17 cellular contexts compared by ENCODE assay signal in genomic region chr21:36948686-36949085, GRCh38. TPM values are rescaled to one million over a fixed set of nuclear protein-coding genes. Genes with fewer than 3 reads are reported as not detected.
A peak's percentile ranks its signal among the peaks of the same experiment; 100 is the strongest.
DNase-seq lines count a peak whose midpoint lies in the region; ATAC-seq and TF ChIP-seq lines count a peak whose summit lies in the region.
"Had no signal": no experiment of that assay in that cellular context is flagged by ENCODE, and none has a peak within 500 bp of the region (broad histone marks: within the 10 kb centered on the region; RNA-seq: fewer than 3 reads in every experiment).

No MANE protein-coding gene starts in this region.

- TF ChIP-seq CTCF in AG10803 (conservative IDR thresholded peaks at IDR 0.05; ENCODE audit: low read length) (no peak), IMR-90 (conservative IDR thresholded peaks at IDR 0.05; ENCODE audit: low read depth, low read length) (no peak), fibroblast of pulmonary artery (IDR thresholded peaks at IDR 0.05; ENCODE audit: low read length, missing control alignments) (no peak), OCI-LY7 (conservative IDR thresholded peaks at IDR 0.05; ENCODE audit: low read length) (no peak)

- DNase-seq in AG10803 (ENCODE audit: low read depth) (peak; percentile 67), IMR-90 (peak; percentile 39), brain pericyte (ENCODE audit: low read depth, low spot score) (peak; percentile 15), fibroblast of pulmonary artery (ENCODE audit: low read depth) (peak; percentile 58), T-helper 9 cell (no peak), GF-D8 (lab: John Stamatoyannopoulos, UW) (no peak), GM19240 (ENCODE audit: insufficient read length, low spot score) (no peak), OCI-LY7 (ENCODE audit: low spot score) (no peak)
- DNase-seq: DMS 273 treated with DMSO at 0.1 percent for 48 hours, HCEC 1CT, NCI-H1092, NCI-H1694, NCI-H2107, NCI-H226, NCI-H526 treated with DMSO at 0.1 percent for 48 hours, PC-3, SK-N-SH had no signal

- no peak overlapping the region for H3K27ac ChIP-seq in IMR-90 (ENCODE audit: insufficient read depth, low read length)
- H3K27ac ChIP-seq in OCI-LY7 (ENCODE audit: low read depth, low read length, poor library complexity, severe bottlenecking), result no peak overlapping the region

- no peak for TF ChIP-seq POLR2A in IMR-90 (IDR thresholded peaks at IDR 0.05; ENCODE audit: low read depth, low read length)

- dilution Hi-C loops in IMR-90 (cut with HindIII; ENCODE audit: low sequenced_read_pairs, unreplicated experiment), result no loop called here

- H3K23ac ChIP-seq in IMR-90 (ENCODE audit: low read depth, low read length), result no peak overlapping the region

- no peak overlapping the region for H3K56ac ChIP-seq in IMR-90 (ENCODE audit: extremely low read depth, insufficient read depth, low read length)

- H4K91ac ChIP-seq in IMR-90 (ENCODE audit: insufficient read depth, low read depth, low read length), result no peak overlapping the region

- H3K79me2 ChIP-seq in OCI-LY7 (ENCODE audit: insufficient read depth, low read depth, low read length), result no peaks in the 10 kb centered on the region

- H3K9me1 ChIP-seq in IMR-90 (ENCODE audit: insufficient read depth, low read length), result peaks cover 13% of the 10 kb centered on the region

- H3K4me1 ChIP-seq in IMR-90 (ENCODE audit: control insufficient read depth, insufficient read depth, low read length) (peaks cover 3% of the 10 kb centered on the region), OCI-LY7 (ENCODE audit: insufficient read depth, low read length, poor library complexity, severe bottlenecking) (no peaks in the 10 kb centered on the region)

- intact Hi-C loops in IMR-90 (cut with micrococcal nuclease), result no loop called here
- intact Hi-C loops in OCI-LY7 (cut with micrococcal nuclease; ENCODE audit: unreplicated experiment), result no loop called here

- no peaks in the 10 kb centered on the region for H3K9me2 ChIP-seq in OCI-LY7 (ENCODE audit: insufficient read depth, low read length)
- H3K9me2 ChIP-seq: SK-N-SH had no signal

- no peaks in the 10 kb centered on the region for H3K27me3 ChIP-seq in IMR-90 (ENCODE audit: control insufficient read depth, insufficient read depth, low read length)

- no peak overlapping the region for H3K18ac ChIP-seq in IMR-90 (ENCODE audit: low read depth, low read length)

- H3K4me2 ChIP-seq in IMR-90 (ENCODE audit: low read depth, low read length) (no peak overlapping the region), OCI-LY7 (ENCODE audit: low read length) (no peak overlapping the region)
- H3K4me2 ChIP-seq: SK-N-SH had no signal

- no peak overlapping the region for H2AK9ac ChIP-seq in IMR-90 (replicated peaks; ENCODE audit: low read depth, low read length, poor library complexity)

- H3K4me3 ChIP-seq in AG10803 (ENCODE audit: low read length) (no peak overlapping the region), IMR-90 (ENCODE audit: insufficient read depth, low read depth, low read length) (no peak overlapping the region), fibroblast of pulmonary artery (replicated peaks; ENCODE audit: low read depth, low read length) (no peak overlapping the region), OCI-LY7 (ENCODE audit: low read depth, low read length, poor library complexity, severe bottlenecking) (no peak overlapping the region)

- H4K5ac ChIP-seq in IMR-90 (ENCODE audit: low read depth, low read length), result no peak overlapping the region

- H4K8ac ChIP-seq in IMR-90 (ENCODE audit: low read depth in 2 of 2, low read length in 2 of 2), result no peak overlapping the region

- no peak for TF ChIP-seq RAD21 in IMR-90 (IDR thresholded peaks at IDR 0.05; ENCODE audit: low read length)

- no peak overlapping the region for H3K9ac ChIP-seq in IMR-90 (ENCODE audit: low read depth, low read length)
- H3K9ac ChIP-seq: SK-N-SH had no signal

- POLR2A ChIA-PET in IMR-90 (lab: Charles Lee; ENCODE audit: unreplicated experiment), result interaction anchor here (0.6 kb wide), 1 partner anchor 1466 kb away, joined by 3 read pairs; no protein-coding TSS in a partner anchor
- POLR2A ChIA-PET in OCI-LY7 (lab: Charles Lee), result no interaction called here

- H2AFZ ChIP-seq in IMR-90 (replicated peaks; ENCODE audit: low read length, poor library complexity) (no peak overlapping the region), OCI-LY7 (ENCODE audit: low read length) (no peak overlapping the region)

- H3K4ac ChIP-seq in IMR-90 (ENCODE audit: low read depth, low read length), result no peak overlapping the region

- peaks cover 0 to 7% of the 10 kb centered on the region in 2 experiments; a peak in 3 of 4 replicates for H3K79me1 ChIP-seq in IMR-90 (ENCODE audit: low read depth in 1 of 2, low read length in 2 of 2)

- in situ Hi-C loops in IMR-90 (cut with MboI; ENCODE audit: low sequenced_read_pairs), result no loop called here

- BruUV-seq in IMR-90 (replicated peaks; lab: Mats Ljungman, UMichigan) (no TSS peak), OCI-LY7 (replicated peaks; lab: Mats Ljungman, UMichigan) (no TSS peak)

- H4K20me1 ChIP-seq in IMR-90 (ENCODE audit: insufficient read depth, low read length) (no peaks in the 10 kb centered on the region), OCI-LY7 (ENCODE audit: insufficient read depth, low read length) (no peaks in the 10 kb centered on the region)

- H2BK120ac ChIP-seq in IMR-90 (ENCODE audit: low read depth, low read length), result no peak overlapping the region

- WGBS in IMR-90 (ENCODE audit: extremely low coverage in 2 of 2, insufficient read length in 1 of 2), 2 experiments, result no CpG with 5 or more reads among the region's 6 CpGs

- no peak overlapping the region for H2AK5ac ChIP-seq in IMR-90 (ENCODE audit: low read depth, low read length)

- no peaks in the 10 kb centered on the region; the same call in 1 of the 2 replicates for H3K9me3 ChIP-seq in IMR-90 (ENCODE audit: control insufficient read depth, insufficient read depth, low read length)
- H3K9me3 ChIP-seq in OCI-LY7 (ENCODE audit: low read length), result no peaks in the 10 kb centered on the region
- H3K9me3 ChIP-seq: SK-N-SH had no signal

- H3K14ac ChIP-seq in IMR-90 (replicated peaks; ENCODE audit: low read depth, low read length), result no peak overlapping the region

- H3K36me3 ChIP-seq in IMR-90 (ENCODE audit: control insufficient read depth, insufficient read depth, low read length), result peaks cover 7% of the 10 kb centered on the region; the same call in 1 of the 2 replicates
- no peaks in the 10 kb centered on the region for H3K36me3 ChIP-seq in OCI-LY7 (ENCODE audit: insufficient read depth, low read length)

- H2BK5ac ChIP-seq in IMR-90 (ENCODE audit: low read depth, low read length, poor library complexity, severe bottlenecking), result no peak overlapping the region

- ATAC-seq in IMR-90 (ENCODE audit: low read depth), result peak; percentile 42; the same call in 1 of the 2 replicates
- ATAC-seq: PC-3 had no signal

- CTCF ChIA-PET in IMR-90 (lab: Yijun Ruan, JAX) (interaction anchor here (0.6 kb wide), 1 partner anchor 109 kb away, joined by 7 read pairs; no protein-coding TSS in a partner anchor), OCI-LY7 (lab: Charles Lee; ENCODE audit: unreplicated experiment) (interaction anchor here (1.0 kb wide), 1 partner anchor 147 kb away, joined by 3 read pairs; no protein-coding TSS in a partner anchor)

- no peak overlapping the region for H2BK15ac ChIP-seq in IMR-90 (ENCODE audit: low read depth, low read length)

- H2BK20ac ChIP-seq in IMR-90 (ENCODE audit: low read depth, low read length), result no peak overlapping the region

TF ChIP-seq in IMR-90, 13 proteins besides CTCF, POLR2A, EP300 and RAD21:
- peak; percentile 83 for TF ChIP-seq CEBPB (IDR thresholded peaks at IDR 0.05; ENCODE audit: low read depth, low read length)
- TF ChIP-seq BHLHE40 (IDR thresholded peaks at IDR 0.05; ENCODE audit: low read depth, low read length), result no peak
- TF ChIP-seq FOS (IDR thresholded peaks at IDR 0.05; ENCODE audit: low read depth, low read length), result no peak
TF ChIP-seq in IMR-90: peak in this region for 1.

RNA-seq across cellular contexts. Expression of gene HLCS, which starts 17.8 kb away (rescaled TPM):
- total RNA-seq in IMR-90 (2012; rRNA removed), result 18.1 and 21.0 TPM in 2 replicates
- 8.6 and 10.6 TPM in 2 replicates for polyA plus RNA-seq in IMR-90 (2012; rRNA removed)
- polyA plus RNA-seq in IMR-90 (2012; cell fraction: cytosol; rRNA removed), result 4.1 and 5.8 TPM in 2 replicates
- polyA plus RNA-seq in IMR-90 (2012; cell fraction: nucleus; rRNA removed; ENCODE audit: low replicate concordance), result 4.2 and 15.2 TPM in 2 replicates
- 12.0 and 13.7 TPM in 2 replicates for total RNA-seq in OCI-LY7 (2014; rRNA removed; shearing (Covaris generic))
- total RNA-seq in OCI-LY7 (2022), result 20.9 and 24.2 TPM in 2 replicates

RNA-seq across cellular contexts. Expression of gene RIPPLY3, which starts 57.8 kb away (rescaled TPM):
- total RNA-seq in IMR-90 (2012; rRNA removed) (not detected in 2 replicates), OCI-LY7 (2022) (not detected in 2 replicates)
- 0.07 and 0.10 TPM in 2 replicates for polyA plus RNA-seq in IMR-90 (2012; rRNA removed)
- 0.03 and 0.05 TPM in 2 replicates for polyA plus RNA-seq in IMR-90 (2012; cell fraction: cytosol; rRNA removed)
- polyA plus RNA-seq in IMR-90 (2012; cell fraction: nucleus; rRNA removed; ENCODE audit: low replicate concordance), result 0.04 TPM in 1 of 2 replicates, not detected in the other
- total RNA-seq in OCI-LY7 (2014; rRNA removed; shearing (Covaris generic)), result not detected in 2 replicates

Comparison
In these comparisons a context has a peak if more than half of its experiments do, and no peak if none do; other contexts are left out.
1. DNase-seq: peak in AG10803 (single experiment), IMR-90 (single experiment), brain pericyte (single experiment) and fibroblast of pulmonary artery (single experiment); none in T-helper 9 cell (single experiment), GF-D8 (single experiment), GM19240 (single experiment) and OCI-LY7 (single experiment).